In the genomic region with DNA sequence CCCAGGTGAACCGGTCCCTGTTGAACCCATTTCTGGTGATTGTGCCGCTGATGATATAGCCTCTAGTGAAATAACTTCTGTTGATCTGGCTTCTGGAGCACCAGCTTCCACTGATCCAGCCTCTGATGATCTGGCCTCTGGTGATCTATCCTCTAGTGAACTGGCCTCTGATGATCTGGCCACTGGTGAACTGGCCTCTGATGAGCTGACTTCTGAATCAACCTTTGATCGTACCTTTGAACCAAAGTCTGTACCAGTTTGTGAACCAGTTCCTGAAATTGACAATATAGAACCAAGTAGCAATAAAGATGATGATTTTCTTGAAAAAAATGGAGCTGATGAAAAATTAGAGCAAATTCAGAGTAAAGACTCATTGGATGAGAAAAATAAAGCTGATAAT, we compare ENCODE assay signal across 25 cellular contexts. TPM values are rescaled to one million over a fixed set of nuclear protein-coding genes. Genes with fewer than 3 reads are reported as not detected.
A peak's percentile ranks its signal among the peaks of the same experiment; 100 is the strongest.
DNase-seq lines count a peak whose midpoint lies in the region; TF ChIP-seq lines count a peak whose summit lies in the region.
"Had no signal": no experiment of that assay in that cellular context is flagged by ENCODE, and none has a peak within 500 bp of the region (broad histone marks: within the 10 kb centered on the region; RNA-seq: fewer than 3 reads in every experiment).

No MANE protein-coding gene starts in this region.

- CTCF ChIA-PET in activated naive CD4-positive, alpha-beta T cell treated with anti-CD3 and anti-CD28 coated beads for 36 hours (lab: Charles Lee) = interaction anchor here (1.2 to 1.6 kb wide), 2 partner anchors 11 to 186 kb away, joined by 3 to 4 read pairs; no protein-coding TSS in a partner anchor
- CTCF ChIA-PET in CD8-positive, alpha-beta memory T cell (lab: Charles Lee) = interaction anchor here (1.4 kb wide), 1 partner anchor 186 kb away, joined by 4 read pairs; no protein-coding TSS in a partner anchor

- H3K36me3 Mint-ChIP-seq in activated naive CD4-positive, alpha-beta T cell treated with anti-CD3 and anti-CD28 coated beads for 36 hours (ENCODE audit: low read depth) = peaks cover 70% of the 10 kb centered on the region
- H3K36me3 Mint-ChIP-seq in CD8-positive, alpha-beta memory T cell = peaks cover 43 to 82% (median 52%) of the 10 kb centered on the region in 3 donors
- H3K36me3 Mint-ChIP-seq in endothelial cell (ENCODE audit: low read depth, unreplicated experiment) = peaks cover 47% of the 10 kb centered on the region

- peaks cover 5% of the 10 kb centered on the region for H3K9me3 ChIP-seq in CD8-positive, alpha-beta memory T cell (ENCODE audit: low read length)
- peaks cover 2% of the 10 kb centered on the region for H3K9me3 ChIP-seq in osteoblast (ENCODE audit: low read depth, low read length)
- H3K9me3 ChIP-seq in SJCRH30 (replicated peaks) = peaks cover 10% of the 10 kb centered on the region
- H3K9me3 ChIP-seq: body of pancreas, HAP-1 had no signal

- DNase-seq in activated naive CD4-positive, alpha-beta T cell treated with anti-CD3 and anti-CD28 coated beads for 36 hours = no peak
- no peak for DNase-seq in activated naive CD4-positive, alpha-beta T cell treated with anti-CD3 and anti-CD28 coated beads, Interleukin-2, amount 50 U/mL, for 16 hours
- no peak for DNase-seq in CD8-positive, alpha-beta memory T cell
- no peak for DNase-seq in endothelial cell (ENCODE audit: low spot score)
- peak; percentile 18 for DNase-seq in osteoblast (ENCODE audit: insufficient read length, low spot score, missing footprints)
- DNase-seq in DMS114 treated with DMSO at 0.1 percent for 48 hours (lab: John Stamatoyannopoulos, UW; ENCODE audit: unreplicated experiment) = no peak
- no peak for DNase-seq in SJCRH30
- DNase-seq in coronary artery (ENCODE audit: low spot score) = no peak
- DNase-seq: activated CD4-positive, alpha-beta T cell treated with anti-CD3 and anti-CD28 coated beads, Interleukin-2, amount 50 U/mL, for 48 hours; activated CD8-positive, alpha-beta memory T cell treated with anti-CD3 and anti-CD28 coated beads, Interleukin-2, amount 50 U/mL, for 48 hours; adrenal gland; AML-193; body of pancreas; DMS53; Karpas-422; midbrain; NCI-H1436; NCI-H2107; NCI-H446; NCI-H82; stimulated activated CD4-positive, alpha-beta T cell treated with anti-CD3 and anti-CD28 coated beads, Interleukin-2, amount 100 ng/mL, for 48 hours; T-helper 1 cell had no signal

- H3K79me2 ChIP-seq in osteoblast (ENCODE audit: insufficient read depth, low read length) = peaks cover 93% of the 10 kb centered on the region

- H3K4me3 Mint-ChIP-seq in activated naive CD4-positive, alpha-beta T cell treated with anti-CD3 and anti-CD28 coated beads for 36 hours = no peak overlapping the region
- H3K4me3 Mint-ChIP-seq in CD8-positive, alpha-beta memory T cell = peak overlapping the region in 3 of 7 donors; percentile 12 to 56 (median 19)
- peak overlapping the region; percentile 52 for H3K4me3 Mint-ChIP-seq in endothelial cell (ENCODE audit: unreplicated experiment)

- no peak overlapping the region for H2AFZ ChIP-seq in osteoblast (ENCODE audit: low read length)
- H2AFZ ChIP-seq: parathyroid adenoma had no signal

- peak overlapping the region; percentile 18 for H3K27ac Mint-ChIP-seq in activated naive CD4-positive, alpha-beta T cell treated with anti-CD3 and anti-CD28 coated beads for 36 hours
- peak overlapping the region in 6 of 8 donors; percentile 2 to 81 (median 62) for H3K27ac Mint-ChIP-seq in CD8-positive, alpha-beta memory T cell
- peak overlapping the region; percentile 19 for H3K27ac Mint-ChIP-seq in endothelial cell (ENCODE audit: unreplicated experiment)

- TF ChIP-seq CTCF in endothelial cell (IDR thresholded peaks at IDR 0.05; ENCODE audit: unreplicated experiment) = no peak
- TF ChIP-seq CTCF in osteoblast (IDR thresholded peaks at IDR 0.05; ENCODE audit: extremely low read depth, low read depth, low read length) = no peak
- no peak for TF ChIP-seq CTCF in coronary artery (IDR thresholded peaks at IDR 0.05)

- H3K36me3 ChIP-seq in CD8-positive, alpha-beta memory T cell (ENCODE audit: insufficient read depth, low read length) = peaks cover 16% of the 10 kb centered on the region
- peaks cover 26% of the 10 kb centered on the region for H3K36me3 ChIP-seq in osteoblast (ENCODE audit: insufficient read depth, low read length)
- peaks cover 66% of the 10 kb centered on the region for H3K36me3 ChIP-seq in SJCRH30

- no peak overlapping the region for H3K4me3 ChIP-seq in CD8-positive, alpha-beta memory T cell (ENCODE audit: low read length)
- H3K4me3 ChIP-seq in osteoblast (ENCODE audit: insufficient read depth, low read length) (no peak overlapping the region), SJCRH30 (no peak overlapping the region), coronary artery (no peak overlapping the region)
- H3K4me3 ChIP-seq: adrenal gland, body of pancreas, HAP-1, suprapubic skin had no signal

- no peaks in the 10 kb centered on the region for H4K20me1 ChIP-seq in osteoblast (ENCODE audit: insufficient read depth, low read length)

- no peak overlapping the region for H3K4me2 ChIP-seq in osteoblast (ENCODE audit: insufficient read depth, low read length)

- intact Hi-C loops in activated naive CD4-positive, alpha-beta T cell treated with anti-CD3 and anti-CD28 coated beads for 36 hours (cut with micrococcal nuclease) = no loop called here

- no peaks in the 10 kb centered on the region for H3K27me3 Mint-ChIP-seq in activated naive CD4-positive, alpha-beta T cell treated with anti-CD3 and anti-CD28 coated beads for 36 hours (ENCODE audit: low read depth)
- no peaks in the 10 kb centered on the region for H3K27me3 Mint-ChIP-seq in CD8-positive, alpha-beta memory T cell
- H3K27me3 Mint-ChIP-seq in endothelial cell (ENCODE audit: unreplicated experiment) = peaks cover 3% of the 10 kb centered on the region

- H3K27me3 ChIP-seq in CD8-positive, alpha-beta memory T cell (ENCODE audit: insufficient read depth, low read length, poor library complexity, severe bottlenecking) = no peaks in the 10 kb centered on the region
- H3K27me3 ChIP-seq in osteoblast (ENCODE audit: insufficient read depth, low read length) (no peaks in the 10 kb centered on the region), SJCRH30 (no peaks in the 10 kb centered on the region)
- H3K27me3 ChIP-seq: adrenal gland, body of pancreas, suprapubic skin had no signal

- H3K4me1 ChIP-seq in CD8-positive, alpha-beta memory T cell (ENCODE audit: insufficient read depth, low read length) = peaks cover 54% of the 10 kb centered on the region
- H3K4me1 ChIP-seq in osteoblast (ENCODE audit: insufficient read depth, low read length) (no peaks in the 10 kb centered on the region), SJCRH30 (no peaks in the 10 kb centered on the region)
- H3K4me1 ChIP-seq: body of pancreas, HAP-1 had no signal

- peaks cover 67% of the 10 kb centered on the region for H3K4me1 Mint-ChIP-seq in activated naive CD4-positive, alpha-beta T cell treated with anti-CD3 and anti-CD28 coated beads for 36 hours (ENCODE audit: low read depth)
- H3K4me1 Mint-ChIP-seq in CD8-positive, alpha-beta memory T cell = peaks cover 81 to 94% (median 92%) of the 10 kb centered on the region in 3 donors
- peaks cover 48% of the 10 kb centered on the region for H3K4me1 Mint-ChIP-seq in endothelial cell (ENCODE audit: unreplicated experiment)

- H3K9me3 Mint-ChIP-seq in activated naive CD4-positive, alpha-beta T cell treated with anti-CD3 and anti-CD28 coated beads for 36 hours = peaks cover 20% of the 10 kb centered on the region
- peaks cover 2 to 13% (median 7%) of the 10 kb centered on the region in 5 donors for H3K9me3 Mint-ChIP-seq in CD8-positive, alpha-beta memory T cell
- H3K9me3 Mint-ChIP-seq in endothelial cell (ENCODE audit: unreplicated experiment) = peaks cover 4% of the 10 kb centered on the region

- H3K27ac ChIP-seq in CD8-positive, alpha-beta memory T cell (ENCODE audit: low read depth, low read length) = no peak overlapping the region
- H3K27ac ChIP-seq in osteoblast (ENCODE audit: low read depth, low read length) = no peak overlapping the region
- no peak overlapping the region for H3K27ac ChIP-seq in SJCRH30
- H3K27ac ChIP-seq in coronary artery = no peak overlapping the region
- H3K27ac ChIP-seq: adrenal gland, body of pancreas, parathyroid adenoma, suprapubic skin had no signal

- POLR2A ChIA-PET in CD8-positive, alpha-beta memory T cell (lab: Charles Lee) = no interaction called here

RNA-seq across cellular contexts. Expression of gene ATF7IP, which starts 59.1 kb away (rescaled TPM):
- total RNA-seq in activated naive CD4-positive, alpha-beta T cell treated with anti-CD3 and anti-CD28 coated beads for 36 hours = 100 to 1,000 TPM; 131 to 141 TPM
- 10 to 100 TPM; 84.4 to 94.4 TPM for total RNA-seq in CD8-positive, alpha-beta memory T cell
- polyA plus RNA-seq in CD8-positive, alpha-beta memory T cell = 80.6 TPM
- total RNA-seq in endothelial cell (ENCODE audit: unreplicated experiment) = 153 TPM
- 29.3 and 32.7 TPM in 2 replicates for total RNA-seq in osteoblast
- total RNA-seq in SJCRH30 (2014; rRNA removed; shearing (Covaris generic)) = 55.7 and 61.6 TPM in 2 replicates
